ENCODE assay signal across 2 cellular contexts in genomic region chr4:110617095-110617494, GRCh38.
TF ChIP-seq lines count a peak whose summit lies in the region.

No MANE protein-coding gene starts in this region.

TF ChIP-seq in GM23338, 12 proteins besides CTCF, POLR2A, EP300 and RAD21:
- TF ChIP-seq JUNB (IDR thresholded peaks at IDR 0.05; ENCODE audit: unreplicated experiment) (no peak), ZNF462 (CRISPR knock-in tag; IDR thresholded peaks at IDR 0.05) (no peak), REST (IDR thresholded peaks at IDR 0.05; ENCODE audit: unreplicated experiment) (no peak), STAT1 (IDR thresholded peaks at IDR 0.05; ENCODE audit: unreplicated experiment) (no peak), NANOG (IDR thresholded peaks at IDR 0.05; ENCODE audit: borderline replicate concordance) (no peak), EZH2 (IDR thresholded peaks at IDR 0.05; ENCODE audit: low read depth, unreplicated experiment) (peak; percentile 64)

TF ChIP-seq in H1, 55 proteins besides CTCF, POLR2A, EP300 and RAD21:
- TF ChIP-seq CBX5 (IDR thresholded peaks at IDR 0.05; ENCODE audit: low read depth, low read length), result no peak
- no peak for TF ChIP-seq KDM4A (IDR thresholded peaks at IDR 0.05; ENCODE audit: low read depth, low read length, severe bottlenecking)
- TF ChIP-seq CBX8 (IDR thresholded peaks at IDR 0.05; ENCODE audit: borderline replicate concordance, low read depth, low read length), result 0 out of 2 replicates have a peak, but pooled peaks have one; percentile 17
